Comparison of ENCODE assay signal across 9 cellular contexts in genomic region chr2:203871371-203871983, GRCh38. TPM values are rescaled to one million over a fixed set of nuclear protein-coding genes. Genes with fewer than 3 reads are reported as not detected.
DNase-seq lines count a peak whose midpoint lies in the region; ATAC-seq and TF ChIP-seq lines count a peak whose summit lies in the region.
"Had no signal": no experiment of that assay in that cellular context is flagged by ENCODE, and none has a peak within 500 bp of the region (broad histone marks: within the 10 kb centered on the region; RNA-seq: fewer than 3 reads in every experiment).

No MANE protein-coding gene starts in this region.

- DNase-seq in CD14-positive monocyte (ENCODE audit: low spot score): peak; percentile 59
- no peak for DNase-seq in activated B cell treated with CpG ODN at 0.5 μM for 24 hours
- no peak for DNase-seq in GM23248
- no peak for DNase-seq in NCI-H1694 (lab: John Stamatoyannopoulos, UW)
- no peak for DNase-seq in RWPE1 (ENCODE audit: low spot score)
- no peak for DNase-seq in NCI-H1417 treated with DMSO at 0.1 percent for 48 hours (lab: John Stamatoyannopoulos, UW)
- DNase-seq: NCI-H2081 treated with DMSO at 0.1 percent for 48 hours had no signal

- H3K36me3 ChIP-seq in GM23248 (ENCODE audit: low read depth): no peaks in the 10 kb centered on the region

- peaks cover 52% of the 10 kb centered on the region for H3K27me3 ChIP-seq in GM23248 (replicated peaks; ENCODE audit: insufficient read depth)

- no peaks in the 10 kb centered on the region for H3K9me3 ChIP-seq in GM23248 (ENCODE audit: low read depth)

- H3K36me3 Mint-ChIP-seq in CD14-positive monocyte: no peaks in the 10 kb centered on the region
- H3K36me3 Mint-ChIP-seq in activated B cell treated with CpG ODN at 0.5 μM for 24 hours (ENCODE audit: low read depth): no peaks in the 10 kb centered on the region

- ATAC-seq in GM18870 (IDR thresholded peaks at IDR 0.05; ENCODE audit: unreplicated experiment) (peak; percentile 97), HG02885 (IDR thresholded peaks at IDR 0.05; ENCODE audit: poor library complexity, unreplicated experiment) (peak; percentile 93), activated B cell treated with CpG ODN at 0.5 μM for 24 hours (ENCODE audit: low read depth) (peak; percentile 80)

- no peak overlapping the region for H3K9ac ChIP-seq in GM23248

- H3K9me2 ChIP-seq in GM23248 (ENCODE audit: insufficient read depth): no peaks in the 10 kb centered on the region

- 61 to 62% methylated on average over 6 of the region's 6 CpGs for WGBS in GM23248 (ENCODE audit: low coverage in 1 of 2, low lambda C conversion rate in 2 of 2, missing lambda C conversion rate in 2 of 2), 2 experiments

- no peak overlapping the region for H3K27ac ChIP-seq in GM23248
- no peak overlapping the region for H3K27ac ChIP-seq in RWPE1

- H3K9me3 Mint-ChIP-seq in CD14-positive monocyte (peaks cover 0 to 6% (median 2%) of the 10 kb centered on the region in 7 donors), activated B cell treated with CpG ODN at 0.5 μM for 24 hours (peaks cover 2% of the 10 kb centered on the region)

- H3K4me1 ChIP-seq in GM23248 (ENCODE audit: insufficient read depth): no peaks in the 10 kb centered on the region

- no peak for TF ChIP-seq CTCF in CD14-positive monocyte (IDR thresholded peaks at IDR 0.05)
- no peak for TF ChIP-seq CTCF in activated B cell treated with CpG ODN at 0.5 μM for 24 hours (IDR thresholded peaks at IDR 0.05)
- no peak for TF ChIP-seq CTCF in RWPE1 (conservative IDR thresholded peaks at IDR 0.05; ENCODE audit: low read depth)

- H3K27ac Mint-ChIP-seq in CD14-positive monocyte (peak overlapping the region; percentile 82 to 95 (median 90)), activated B cell treated with CpG ODN at 0.5 μM for 24 hours (peak overlapping the region; percentile 88)

- POLR2A ChIA-PET in activated B cell treated with CpG ODN at 0.5 μM for 24 hours (lab: Charles Lee) (no interaction called here), RWPE1 (lab: Yijun Ruan, JAX; ENCODE audit: low non-redundant PET) (no interaction called here)

- CTCF ChIA-PET in activated B cell treated with CpG ODN at 0.5 μM for 24 hours (lab: Charles Lee): no interaction called here
- CTCF ChIA-PET in RWPE1 (lab: Yijun Ruan, JAX): no interaction called here

- no peak overlapping the region for H2AFZ ChIP-seq in GM23248

- H3K4me1 Mint-ChIP-seq in CD14-positive monocyte (peaks cover 33% of the 10 kb centered on the region), activated B cell treated with CpG ODN at 0.5 μM for 24 hours (peaks cover 24% of the 10 kb centered on the region)

- H3F3A ChIP-seq in GM23248 (ENCODE audit: insufficient read depth): no peaks in the 10 kb centered on the region

- intact Hi-C loops in CD14-positive monocyte (cut with micrococcal nuclease) (loop anchor here in 1 of 2 donors (5.0 kb wide), 1 partner anchor 36 kb away; no protein-coding TSS in a partner anchor), activated B cell treated with CpG ODN at 0.5 μM for 24 hours (cut with micrococcal nuclease) (loop anchor here (1.0 to 2.0 kb wide), 4 partner anchors 26 to 156 kb away; no protein-coding TSS in a partner anchor)

- H3K4me3 Mint-ChIP-seq in CD14-positive monocyte: peak overlapping the region; percentile 45 to 47
- H3K4me3 Mint-ChIP-seq in activated B cell treated with CpG ODN at 0.5 μM for 24 hours: peak overlapping the region; percentile 7

- H3K27me3 Mint-ChIP-seq in CD14-positive monocyte (ENCODE audit: low read depth in 3 of 3): peaks cover 1 to 4% (median 4%) of the 10 kb centered on the region in 3 donors
- peaks cover 5% of the 10 kb centered on the region for H3K27me3 Mint-ChIP-seq in activated B cell treated with CpG ODN at 0.5 μM for 24 hours

- no peak overlapping the region for H3K4me3 ChIP-seq in GM23248

- no peak overlapping the region for H3K4me2 ChIP-seq in GM23248 (ENCODE audit: unreplicated experiment)

- in situ Hi-C loops in GM23248 (cut with MboI): no loop called here

- H4K20me1 ChIP-seq in GM23248 (ENCODE audit: insufficient read depth): no peaks in the 10 kb centered on the region

- H3K79me2 ChIP-seq in GM23248 (ENCODE audit: insufficient read depth): no peaks in the 10 kb centered on the region

RNA-seq across cellular contexts. Expression of gene CTLA4, which starts 3.9 kb away (rescaled TPM):
- not detected for polyA plus RNA-seq in CD14-positive monocyte
- 0.54 and 0.55 TPM in 2 replicates for total RNA-seq in activated B cell treated with CpG ODN at 0.5 μM for 24 hours
- not detected in 2 replicates for total RNA-seq in GM23248 (2014; rRNA removed; shearing (Covaris generic))
- not detected in 2 replicates for polyA plus RNA-seq in GM23248 (2016; fragmentation: Nextera tagmentation; extraction: Ambion mirVana)
